Comparison of ENCODE assay signal across 13 cellular contexts in the genomic region with DNA sequence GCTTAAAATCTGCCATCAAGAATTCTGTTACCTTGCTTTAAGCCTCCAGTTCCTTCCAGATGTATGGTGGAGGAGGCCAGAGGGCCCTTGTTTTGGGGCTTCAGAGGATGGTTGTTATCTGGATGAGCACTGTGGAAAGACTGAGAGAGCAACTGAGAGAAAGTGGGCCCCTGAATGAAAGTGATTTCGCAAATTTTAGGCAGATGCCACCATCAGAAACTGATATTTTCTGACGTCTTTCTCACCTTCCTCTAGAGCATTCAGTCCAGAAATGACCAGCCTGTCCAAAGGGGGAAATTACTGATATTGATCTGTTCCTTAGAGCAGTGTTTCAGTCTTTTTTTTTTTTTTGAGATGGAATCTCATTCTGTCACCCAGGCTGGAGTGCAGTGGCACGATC.
DNase-seq lines count a peak whose midpoint lies in the region; ATAC-seq and FAIRE-seq lines count a peak whose summit lies in the region.
"Had no signal": no experiment of that assay in that cellular context is flagged by ENCODE, and none has a peak within 500 bp of the region (broad histone marks: within the 10 kb centered on the region; RNA-seq: fewer than 3 reads in every experiment).

No MANE protein-coding gene starts in this region.

- H3K4me3 Mint-ChIP-seq in T-helper 2 cell treated with Interferon-gamma antibody and Interleukin-4, amounts not matched to agents 5 μg/mL and 100 μg/mL, for 36 hours, result no peak overlapping the region
- H3K4me3 Mint-ChIP-seq in stimulated activated naive CD8-positive, alpha-beta T cell treated with anti-CD3 and anti-CD28 coated beads, Interleukin-15, amount 100 ng/mL, for 72 hours, result peak overlapping the region in 1 of 2 donors; percentile 28

- H3K9me3 ChIP-seq in iPS-18a (ENCODE audit: control insufficient read depth, low read depth, low read length), result no peaks in the 10 kb centered on the region
- H3K9me3 ChIP-seq: vagina had no signal

- DNase-seq in activated T-cell treated with anti-CD3 and anti-CD28 coated beads, Interleukin-2, amount 50 U/mL, for 48 hours, result peak; percentile 38 to 46
- DNase-seq in activated T-cell treated with anti-CD3 and anti-CD28 coated beads, Interleukin-2, amount 50 U/mL, for 1 hour, result no peak
- DNase-seq in T-helper 2 cell treated with Interferon-gamma antibody and Interleukin-4, amounts not matched to agents 5 μg/mL and 100 μg/mL, for 36 hours (ENCODE audit: low spot score), result peak; percentile 59
- DNase-seq in stimulated activated naive CD8-positive, alpha-beta T cell treated with anti-CD3 and anti-CD28 coated beads, Interleukin-15, amount 100 ng/mL, for 72 hours, result peak in 1 of 2 donors; percentile 60
- no peak for DNase-seq in GM19239 (ENCODE audit: insufficient read length, low spot score)
- no peak for DNase-seq in DMS79 (lab: John Stamatoyannopoulos, UW)
- DNase-seq in SW 1271 (lab: John Stamatoyannopoulos, UW), result no peak
- DNase-seq: activated CD4-positive, CD25-positive, alpha-beta regulatory T cell treated with anti-CD3 and anti-CD28 coated beads, Interleukin-2, amount 50 U/mL, for 72 hours; NCI-H1930 had no signal

- H3K9me3 Mint-ChIP-seq in T-helper 2 cell treated with Interferon-gamma antibody and Interleukin-4, amounts not matched to agents 5 μg/mL and 100 μg/mL, for 36 hours, result no peaks in the 10 kb centered on the region
- H3K9me3 Mint-ChIP-seq in stimulated activated naive CD8-positive, alpha-beta T cell treated with anti-CD3 and anti-CD28 coated beads, Interleukin-15, amount 100 ng/mL, for 72 hours, result no peaks in the 10 kb centered on the region
- H3K9me3 Mint-ChIP-seq: brain had no signal

- ATAC-seq in stimulated activated naive CD8-positive, alpha-beta T cell treated with anti-CD3 and anti-CD28 coated beads, Interleukin-15, amount 100 ng/mL, for 72 hours, result peak; percentile 81

- no peaks in the 10 kb centered on the region for H3K27me3 Mint-ChIP-seq in T-helper 2 cell treated with Interferon-gamma antibody and Interleukin-4, amounts not matched to agents 5 μg/mL and 100 μg/mL, for 36 hours (ENCODE audit: low read depth)
- H3K27me3 Mint-ChIP-seq in stimulated activated naive CD8-positive, alpha-beta T cell treated with anti-CD3 and anti-CD28 coated beads, Interleukin-15, amount 100 ng/mL, for 72 hours, result no peaks in the 10 kb centered on the region
- H3K27me3 Mint-ChIP-seq: brain had no signal

- peaks cover 15% of the 10 kb centered on the region for H3K4me1 Mint-ChIP-seq in T-helper 2 cell treated with Interferon-gamma antibody and Interleukin-4, amounts not matched to agents 5 μg/mL and 100 μg/mL, for 36 hours (ENCODE audit: low read depth)
- H3K4me1 Mint-ChIP-seq in stimulated activated naive CD8-positive, alpha-beta T cell treated with anti-CD3 and anti-CD28 coated beads, Interleukin-15, amount 100 ng/mL, for 72 hours, result peaks cover 26% of the 10 kb centered on the region

- no peak overlapping the region for H3K9ac ChIP-seq in iPS-18a (ENCODE audit: low read length)

- peak overlapping the region; percentile 65 for H3K27ac ChIP-seq in iPS-18a (ENCODE audit: low read length)

- H3K4me3 ChIP-seq in iPS-18a (ENCODE audit: low read length), result peak overlapping the region; percentile 33
- H3K4me3 ChIP-seq: vagina had no signal

- no peaks in the 10 kb centered on the region for H3K27me3 ChIP-seq in iPS-18a (ENCODE audit: control insufficient read depth, insufficient read depth, low read length)
- H3K27me3 ChIP-seq: vagina had no signal

- FAIRE-seq in GM19239 (lab: Jason Lieb, UNC), result no peak
- FAIRE-seq: endometrium had no signal

- H3K27ac Mint-ChIP-seq in T-helper 2 cell treated with Interferon-gamma antibody and Interleukin-4, amounts not matched to agents 5 μg/mL and 100 μg/mL, for 36 hours, result peak overlapping the region; percentile 2
- no peak overlapping the region for H3K27ac Mint-ChIP-seq in stimulated activated naive CD8-positive, alpha-beta T cell treated with anti-CD3 and anti-CD28 coated beads, Interleukin-15, amount 100 ng/mL, for 72 hours

- peaks cover 5% of the 10 kb centered on the region for H3K36me3 ChIP-seq in iPS-18a (ENCODE audit: control insufficient read depth, low read depth, low read length)
- H3K36me3 ChIP-seq: vagina had no signal

- H3K4me1 ChIP-seq in iPS-18a (ENCODE audit: control insufficient read depth, low read depth, low read length), result peaks cover 57% of the 10 kb centered on the region

- H3K36me3 Mint-ChIP-seq in T-helper 2 cell treated with Interferon-gamma antibody and Interleukin-4, amounts not matched to agents 5 μg/mL and 100 μg/mL, for 36 hours (ENCODE audit: low read depth), result peaks cover 3% of the 10 kb centered on the region

Comparison
In these comparisons a context has a peak if more than half of its experiments do, and no peak if none do; other contexts are left out.
1. DNase-seq: peak in activated T-cell treated with anti-CD3 and anti-CD28 coated beads, Interleukin-2, amount 50 U/mL, for 48 hours (2 of 2) and T-helper 2 cell treated with Interferon-gamma antibody and Interleukin-4, amounts not matched to agents 5 μg/mL and 100 μg/mL, for 36 hours (single experiment); none in activated T-cell treated with anti-CD3 and anti-CD28 coated beads, Interleukin-2, amount 50 U/mL, for 1 hour (single experiment), GM19239 (single experiment), DMS79 (single experiment) and SW 1271 (0 of 2).